In the genomic region with DNA sequence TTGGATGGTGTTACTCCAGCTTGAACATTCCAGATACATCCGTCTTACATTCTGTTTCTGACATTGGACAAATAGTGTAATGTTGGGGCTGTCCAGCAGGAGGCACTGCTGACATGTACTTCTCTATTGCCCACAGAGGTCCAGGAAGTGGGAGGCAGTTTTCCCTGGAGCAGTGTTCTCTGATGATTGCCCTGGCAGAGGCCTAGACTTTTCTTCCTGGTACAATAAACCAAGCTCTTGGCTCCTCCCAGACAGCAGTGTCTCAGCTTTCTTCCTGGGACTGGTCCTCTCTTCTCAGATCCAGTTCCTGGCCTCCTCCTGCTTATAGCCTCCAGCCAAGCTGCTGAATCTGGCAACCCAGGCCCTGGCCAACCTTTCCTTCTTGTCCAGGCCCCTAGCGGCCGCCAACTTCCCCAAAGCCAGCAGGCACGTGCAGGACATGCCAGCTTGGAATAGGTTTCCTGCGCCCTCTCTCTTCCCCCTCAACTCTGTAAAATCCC, we compare ENCODE assay signal across 8 cellular contexts. TPM values are rescaled to one million over a fixed set of nuclear protein-coding genes. Genes with fewer than 3 reads are reported as not detected.
DNase-seq lines count a peak whose midpoint lies in the region; ATAC-seq and TF ChIP-seq lines count a peak whose summit lies in the region.

No MANE protein-coding gene starts in this region.

- H3K9me3 ChIP-seq in mesenchymal stem cell (ENCODE audit: control insufficient read depth, low read length): no peaks in the 10 kb centered on the region

- peak overlapping the region; percentile 97 for H4K8ac ChIP-seq in mesenchymal stem cell (ENCODE audit: low read length)

- peak overlapping the region; percentile 34 to 40 for H3K18ac ChIP-seq in mesenchymal stem cell (ENCODE audit: low read depth in 1 of 2, low read length in 2 of 2)

- peaks cover 5% of the 10 kb centered on the region for H3K27me3 Mint-ChIP-seq in activated CD8-positive, alpha-beta memory T cell treated with anti-CD3 and anti-CD28 coated beads, Interleukin-2, amount 10 ng/mL, durations not matched to agents 7 days and 5 days
- peaks cover 2% of the 10 kb centered on the region for H3K27me3 Mint-ChIP-seq in endothelial cell (ENCODE audit: unreplicated experiment)

- TF ChIP-seq CTCF in endothelial cell (IDR thresholded peaks at IDR 0.05; ENCODE audit: unreplicated experiment): peak; percentile 96

- H3K27ac ChIP-seq in mesenchymal stem cell (ENCODE audit: low read length, poor library complexity, severe bottlenecking): no peak overlapping the region

- peak overlapping the region in 1 of 2 experiments; percentile 22 for H3K14ac ChIP-seq in mesenchymal stem cell (ENCODE audit: low read length in 2 of 2)

- H2BK15ac ChIP-seq in mesenchymal stem cell (ENCODE audit: low read depth, poor library complexity, severe bottlenecking): no peak overlapping the region

- no peak for ATAC-seq in activated CD8-positive, alpha-beta memory T cell treated with anti-CD3 and anti-CD28 coated beads, Interleukin-2, amount 10 ng/mL, durations not matched to agents 7 days and 5 days
- peak; percentile 35 for ATAC-seq in stimulated activated effector memory CD8-positive, alpha-beta T cell treated with anti-CD3 and anti-CD28 coated beads, Interleukin-12 subunit alpha, Interleukin-12 subunit beta, amount 100 ng/mL, for 72 hours
- no peak for ATAC-seq in GM21786 (IDR thresholded peaks at IDR 0.05; ENCODE audit: unreplicated experiment)

- H2BK12ac ChIP-seq in mesenchymal stem cell (ENCODE audit: low read length in 2 of 2): peak overlapping the region in 1 of 2 experiments; percentile 8

- H3K23ac ChIP-seq in mesenchymal stem cell (ENCODE audit: low read length in 2 of 2): no peak overlapping the region

- no peak overlapping the region for H2AK5ac ChIP-seq in mesenchymal stem cell (ENCODE audit: low read length, severe bottlenecking)

- peak overlapping the region in 1 of 2 experiments; percentile 21 for H3K4ac ChIP-seq in mesenchymal stem cell (ENCODE audit: low read depth in 1 of 2, low read length in 2 of 2)

- peaks cover 23% of the 10 kb centered on the region for H3K4me1 Mint-ChIP-seq in activated CD8-positive, alpha-beta memory T cell treated with anti-CD3 and anti-CD28 coated beads, Interleukin-2, amount 10 ng/mL, durations not matched to agents 7 days and 5 days
- no peaks in the 10 kb centered on the region for H3K4me1 Mint-ChIP-seq in endothelial cell (ENCODE audit: unreplicated experiment)
- H3K4me1 Mint-ChIP-seq in stimulated activated effector memory CD8-positive, alpha-beta T cell treated with anti-CD3 and anti-CD28 coated beads, Interleukin-12 subunit alpha, Interleukin-12 subunit beta, amount 100 ng/mL, for 72 hours: peaks cover 12% of the 10 kb centered on the region

- peak; percentile 34 to 40 for DNase-seq in AML-193 (lab: John Stamatoyannopoulos, UW)
- DNase-seq in GOT3 (lab: John Stamatoyannopoulos, UW): peak; percentile 71
- peak; percentile 89 for DNase-seq in NCI-H460 (ENCODE audit: extremely low read depth, low read depth)
- DNase-seq in activated CD8-positive, alpha-beta memory T cell treated with anti-CD3 and anti-CD28 coated beads, Interleukin-2, amount 10 ng/mL, durations not matched to agents 7 days and 5 days: peak; percentile 71
- DNase-seq in endothelial cell (ENCODE audit: low spot score): peak; percentile 90
- peak; percentile 89 for DNase-seq in mesenchymal stem cell
- DNase-seq in stimulated activated effector memory CD8-positive, alpha-beta T cell treated with anti-CD3 and anti-CD28 coated beads, Interleukin-12 subunit alpha, Interleukin-12 subunit beta, amount 100 ng/mL, for 72 hours (ENCODE audit: low spot score in 2 of 2): peak; percentile 55 to 81

- peak overlapping the region; percentile 31 for H3K9ac ChIP-seq in mesenchymal stem cell (ENCODE audit: low read length)

- peak overlapping the region; percentile 67 for H4K91ac ChIP-seq in mesenchymal stem cell (ENCODE audit: low read length)

- WGBS in mesenchymal stem cell: 73% methylated on average over 5 of the region's 5 CpGs

- H3K36me3 Mint-ChIP-seq in activated CD8-positive, alpha-beta memory T cell treated with anti-CD3 and anti-CD28 coated beads, Interleukin-2, amount 10 ng/mL, durations not matched to agents 7 days and 5 days: no peaks in the 10 kb centered on the region
- no peaks in the 10 kb centered on the region for H3K36me3 Mint-ChIP-seq in endothelial cell (ENCODE audit: low read depth, unreplicated experiment)
- H3K36me3 Mint-ChIP-seq in stimulated activated effector memory CD8-positive, alpha-beta T cell treated with anti-CD3 and anti-CD28 coated beads, Interleukin-12 subunit alpha, Interleukin-12 subunit beta, amount 100 ng/mL, for 72 hours: no peaks in the 10 kb centered on the region

- CTCF ChIA-PET in activated CD8-positive, alpha-beta memory T cell treated with anti-CD3 and anti-CD28 coated beads, Interleukin-2, amount 10 ng/mL, durations not matched to agents 7 days and 5 days (lab: Charles Lee): interaction anchor here (0.6 to 14.7 kb wide), 36 partner anchors 8 to 630 kb away, joined by 3 to 509 read pairs (median 4); partner anchors contain the start of genes GRHL3, IFNLR1 and STPG1

- H3K4me3 ChIP-seq in mesenchymal stem cell (ENCODE audit: insufficient read depth in 1 of 2, low read depth in 1 of 2, low read length in 2 of 2): no peak overlapping the region

- H3K27ac Mint-ChIP-seq in activated CD8-positive, alpha-beta memory T cell treated with anti-CD3 and anti-CD28 coated beads, Interleukin-2, amount 10 ng/mL, durations not matched to agents 7 days and 5 days: no peak overlapping the region
- peak overlapping the region; percentile 77 for H3K27ac Mint-ChIP-seq in endothelial cell (ENCODE audit: unreplicated experiment)
- no peak overlapping the region for H3K27ac Mint-ChIP-seq in stimulated activated effector memory CD8-positive, alpha-beta T cell treated with anti-CD3 and anti-CD28 coated beads, Interleukin-12 subunit alpha, Interleukin-12 subunit beta, amount 100 ng/mL, for 72 hours

- H3K9me3 Mint-ChIP-seq in activated CD8-positive, alpha-beta memory T cell treated with anti-CD3 and anti-CD28 coated beads, Interleukin-2, amount 10 ng/mL, durations not matched to agents 7 days and 5 days (ENCODE audit: low read depth): no peaks in the 10 kb centered on the region
- no peaks in the 10 kb centered on the region for H3K9me3 Mint-ChIP-seq in endothelial cell (ENCODE audit: unreplicated experiment)
- no peaks in the 10 kb centered on the region for H3K9me3 Mint-ChIP-seq in stimulated activated effector memory CD8-positive, alpha-beta T cell treated with anti-CD3 and anti-CD28 coated beads, Interleukin-12 subunit alpha, Interleukin-12 subunit beta, amount 100 ng/mL, for 72 hours

- peak overlapping the region; percentile 56 for H2AFZ ChIP-seq in mesenchymal stem cell (ENCODE audit: low read depth, low read length)

- H3K4me2 ChIP-seq in mesenchymal stem cell (ENCODE audit: low read length, poor library complexity, severe bottlenecking): no peak overlapping the region

- H3K4me3 Mint-ChIP-seq in activated CD8-positive, alpha-beta memory T cell treated with anti-CD3 and anti-CD28 coated beads, Interleukin-2, amount 10 ng/mL, durations not matched to agents 7 days and 5 days: no peak overlapping the region
- H3K4me3 Mint-ChIP-seq in endothelial cell (ENCODE audit: unreplicated experiment): no peak overlapping the region
- no peak overlapping the region for H3K4me3 Mint-ChIP-seq in stimulated activated effector memory CD8-positive, alpha-beta T cell treated with anti-CD3 and anti-CD28 coated beads, Interleukin-12 subunit alpha, Interleukin-12 subunit beta, amount 100 ng/mL, for 72 hours

- no peaks in the 10 kb centered on the region for H3K36me3 ChIP-seq in mesenchymal stem cell (ENCODE audit: control insufficient read depth in 1 of 2, insufficient read depth in 2 of 2, low read depth in 1 of 2, low read length in 2 of 2)

- peaks cover 11 to 27% of the 10 kb centered on the region in 2 experiments for H3K27me3 ChIP-seq in mesenchymal stem cell (ENCODE audit: control insufficient read depth in 1 of 2, insufficient read depth in 1 of 2, low read length in 2 of 2)

- no peak overlapping the region for H2BK120ac ChIP-seq in mesenchymal stem cell (ENCODE audit: low read depth, low read length)

- no peaks in the 10 kb centered on the region for H3K79me1 ChIP-seq in mesenchymal stem cell (replicated peaks; ENCODE audit: low read length, poor library complexity, severe bottlenecking)

- H2BK5ac ChIP-seq in mesenchymal stem cell (ENCODE audit: low read depth, low read length, poor library complexity, severe bottlenecking): no peak overlapping the region

- H3K4me1 ChIP-seq in mesenchymal stem cell (ENCODE audit: control insufficient read depth, insufficient read depth, low read depth, low read length): peaks cover 4% of the 10 kb centered on the region

RNA-seq across cellular contexts. Expression of gene IFNLR1, which starts 14.9 kb away (rescaled TPM):
- total RNA-seq in NCI-H460 (2014; rRNA removed; shearing (Covaris generic)): 2.6 and 3.2 TPM in 2 replicates
- 2.1 and 3.2 TPM in 2 replicates for polyA plus RNA-seq in NCI-H460 (2014; cell fraction: nucleus; rRNA removed)
- 1 to 10 TPM; 6.8 to 6.9 TPM for total RNA-seq in activated CD8-positive, alpha-beta memory T cell treated with anti-CD3 and anti-CD28 coated beads, Interleukin-2, amount 10 ng/mL, durations not matched to agents 7 days and 5 days
- total RNA-seq in endothelial cell (ENCODE audit: unreplicated experiment): 3.1 TPM
- polyA plus RNA-seq in mesenchymal stem cell (2013, experiment 1 of 2): 0.12 TPM
- 0.15 TPM for polyA plus RNA-seq in mesenchymal stem cell (2013, experiment 2 of 2)

RNA-seq across cellular contexts. Expression of gene IL22RA1, which starts 59.1 kb away (rescaled TPM):
- total RNA-seq in NCI-H460 (2014; rRNA removed; shearing (Covaris generic)): 1.6 and 1.9 TPM in 2 replicates
- 2.0 and 3.1 TPM in 2 replicates for polyA plus RNA-seq in NCI-H460 (2014; cell fraction: nucleus; rRNA removed)
- under 1 TPM in 1 of 2 experiments, not detected in 1; 0.15 TPM for total RNA-seq in activated CD8-positive, alpha-beta memory T cell treated with anti-CD3 and anti-CD28 coated beads, Interleukin-2, amount 10 ng/mL, durations not matched to agents 7 days and 5 days
- not detected for total RNA-seq in endothelial cell (ENCODE audit: unreplicated experiment)
- polyA plus RNA-seq in mesenchymal stem cell (2013, experiment 1 of 2): not detected
- polyA plus RNA-seq in mesenchymal stem cell (2013, experiment 2 of 2): not detected

Comparison
In these comparisons a context has a peak if more than half of its experiments do, and no peak if none do; other contexts are left out.
1. DNase-seq: peak in every context shown above with its lines; median percentile 90 in endothelial cell; 89 in NCI-H460; 89 in mesenchymal stem cell; 71 in GOT3; 71 in activated CD8-positive, alpha-beta memory T cell treated with anti-CD3 and anti-CD28 coated beads, Interleukin-2, amount 10 ng/mL, durations not matched to agents 7 days and 5 days; 68 in stimulated activated effector memory CD8-positive, alpha-beta T cell treated with anti-CD3 and anti-CD28 coated beads, Interleukin-12 subunit alpha, Interleukin-12 subunit beta, amount 100 ng/mL, for 72 hours; 37 in AML-193.